Comparison of ENCODE assay signal across 12 cellular contexts in the genomic region with DNA sequence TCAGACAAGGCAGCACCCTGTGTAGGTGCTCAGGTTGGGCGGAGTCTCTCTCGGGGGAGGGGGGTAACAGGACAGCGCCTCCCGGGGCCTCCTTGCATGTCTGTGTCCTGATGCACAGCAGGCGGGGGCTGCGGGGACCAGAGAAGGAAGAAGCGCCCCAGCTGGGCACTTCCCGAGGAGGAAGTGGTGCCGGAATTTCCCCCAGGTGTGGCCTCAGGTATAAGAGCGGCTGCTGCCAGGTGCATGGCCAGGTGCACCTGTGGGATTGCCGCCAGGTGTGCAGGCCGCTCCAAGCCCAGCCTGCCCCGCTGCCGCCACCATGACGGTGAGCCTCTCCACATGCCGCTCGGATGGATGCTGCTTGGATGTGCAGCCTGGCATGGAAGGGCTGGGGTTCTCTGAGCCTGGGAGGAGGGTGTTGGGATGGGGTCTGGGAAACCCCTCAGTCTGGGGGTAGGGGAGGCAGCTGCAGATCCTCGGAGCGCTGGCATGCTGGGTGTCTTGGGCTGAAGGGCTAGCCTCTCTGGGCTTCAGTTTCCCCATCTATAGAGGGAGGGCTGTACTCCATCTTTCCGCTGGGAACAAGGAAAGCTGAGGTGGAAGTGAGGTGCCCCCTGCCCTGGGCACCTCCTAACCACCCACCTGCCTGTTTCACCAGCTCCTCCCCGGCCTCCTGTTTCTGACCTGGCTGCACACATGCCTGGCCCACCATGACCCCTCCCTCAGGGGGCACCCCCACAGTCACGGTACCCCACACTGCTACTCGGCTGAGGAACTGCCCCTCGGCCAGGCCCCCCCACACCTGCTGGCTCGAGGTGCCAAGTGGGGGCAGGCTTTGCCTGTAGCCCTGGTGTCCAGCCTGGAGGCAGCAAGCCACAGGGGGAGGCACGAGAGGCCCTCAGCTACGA. TPM values are rescaled to one million over a fixed set of nuclear protein-coding genes. Genes with fewer than 3 reads are reported as not detected.
A peak's percentile ranks its signal among the peaks of the same experiment; 100 is the strongest.
DNase-seq lines count a peak whose midpoint lies in the region; ATAC-seq and TF ChIP-seq lines count a peak whose summit lies in the region.
"Had no signal": no experiment of that assay in that cellular context is flagged by ENCODE, and none has a peak within 500 bp of the region (broad histone marks: within the 10 kb centered on the region; RNA-seq: fewer than 3 reads in every experiment).

A gene with protein sequence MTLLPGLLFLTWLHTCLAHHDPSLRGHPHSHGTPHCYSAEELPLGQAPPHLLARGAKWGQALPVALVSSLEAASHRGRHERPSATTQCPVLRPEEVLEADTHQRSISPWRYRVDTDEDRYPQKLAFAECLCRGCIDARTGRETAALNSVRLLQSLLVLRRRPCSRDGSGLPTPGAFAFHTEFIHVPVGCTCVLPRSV (plus strand): TSS at position 250 of the 908 bp plus-strand sequence. CDS start 70 bp downstream, at position 320.

- peaks cover 4% of the 10 kb centered on the region for H3K79me1 ChIP-seq in neuronal stem cell (ENCODE audit: low read depth, low read length)

- H3K27ac Mint-ChIP-seq in activated B cell treated with CpG ODN at 0.5 μM for 24 hours = peak within 1 kb of the TSS; percentile 18

- peak within 1 kb of the TSS; percentile 56 for H3K14ac ChIP-seq in neuronal stem cell (ENCODE audit: low read length)

- no peak within 1 kb of the TSS for H4K91ac ChIP-seq in neuronal stem cell (ENCODE audit: low read depth, low read length, poor library complexity)

- intact Hi-C loops in activated B cell treated with CpG ODN at 0.5 μM for 24 hours (cut with micrococcal nuclease) = loop anchor here (10.0 kb wide), 3 partner anchors 146 to 1254 kb away; a partner anchor contains a TSS
- intact Hi-C loops in upper lobe of right lung (cut with DNase I) = no loop called here

- DNase-seq in activated CD4-positive, alpha-beta T cell treated with anti-CD3 and anti-CD28 coated beads for 48 hours = peak; percentile 26
- no peak for DNase-seq in activated CD4-positive, alpha-beta T cell treated with anti-CD3 and anti-CD28 coated beads for 1 hour
- DNase-seq in NCI-H2029 (lab: John Stamatoyannopoulos, UW) (peak; percentile 71), activated B cell treated with CpG ODN at 0.5 μM for 24 hours (peak; percentile 39), neuronal stem cell (ENCODE audit: low spot score) (no peak), upper lobe of right lung (no peak), omental fat pad (ENCODE audit: low spot score) (no peak), hepatocyte (ENCODE audit: low spot score) (no peak)

- H3K27me3 Mint-ChIP-seq in activated B cell treated with CpG ODN at 0.5 μM for 24 hours = no peaks in the 10 kb centered on the region

- WGBS in neuronal stem cell (ENCODE audit: extremely low coverage in 2 of 2, insufficient read length in 2 of 2, insufficient replicate concordance in 1 of 2), 2 donors = no CpG with 5 or more reads among the region's 27 CpGs
- 77% methylated on average over 27 of the region's 27 CpGs for WGBS in hepatocyte (ENCODE audit: low lambda C conversion rate, missing lambda C conversion rate)

- TF ChIP-seq CTCF in activated B cell treated with CpG ODN at 0.5 μM for 24 hours (IDR thresholded peaks at IDR 0.05) = no peak
- TF ChIP-seq CTCF in upper lobe of right lung (IDR thresholded peaks at IDR 0.05) = no peak
- no peak for TF ChIP-seq CTCF in omental fat pad (IDR thresholded peaks at IDR 0.05)
- no peak for TF ChIP-seq CTCF in hepatocyte (IDR thresholded peaks at IDR 0.05; ENCODE audit: poor library complexity)

- H3K4me3 ChIP-seq in neuronal stem cell (ENCODE audit: low read length in 2 of 2) (peak within 1 kb of the TSS in 1 of 2 donors; percentile 23), upper lobe of right lung (no peak within 1 kb of the TSS), hepatocyte (no peak within 1 kb of the TSS)
- H3K4me3 ChIP-seq: vagina had no signal

- peak within 1 kb of the TSS; percentile 93 for H2AK5ac ChIP-seq in neuronal stem cell (ENCODE audit: low read depth, low read length)

- H3K18ac ChIP-seq in neuronal stem cell (ENCODE audit: low read length) = peak within 1 kb of the TSS; percentile 91

- H3K4ac ChIP-seq in neuronal stem cell (ENCODE audit: low read length) = no peak within 1 kb of the TSS

- peaks cover 0 to 10% of the 10 kb centered on the region in 2 donors for H3K4me1 ChIP-seq in neuronal stem cell (ENCODE audit: control insufficient read depth in 2 of 2, insufficient read depth in 1 of 2, low read depth in 1 of 2, low read length in 2 of 2)
- H3K4me1 ChIP-seq in upper lobe of right lung = peaks cover 15% of the 10 kb centered on the region
- H3K4me1 ChIP-seq in hepatocyte (ENCODE audit: insufficient read depth) = peaks cover 9% of the 10 kb centered on the region

- POLR2A ChIA-PET in activated B cell treated with CpG ODN at 0.5 μM for 24 hours (lab: Charles Lee) = interaction anchor here (0.6 to 5.7 kb wide), 7 partner anchors 11 to 831 kb away, joined by 3 to 102 read pairs (median 5); a partner anchor contains a TSS

- ATAC-seq in activated B cell treated with CpG ODN at 0.5 μM for 24 hours (ENCODE audit: low read depth) = no peak
- ATAC-seq in upper lobe of right lung = no peak
- ATAC-seq in omental fat pad (ENCODE audit: low FRiP score) = no peak

- no peaks in the 10 kb centered on the region for H3K9me3 Mint-ChIP-seq in activated B cell treated with CpG ODN at 0.5 μM for 24 hours

- H3K9me2 ChIP-seq in hepatocyte (replicated peaks; ENCODE audit: insufficient read depth) = no peaks in the 10 kb centered on the region

- H3K27ac ChIP-seq in neuronal stem cell (replicated peaks; ENCODE audit: low read length) = no peak within 1 kb of the TSS
- H3K27ac ChIP-seq in upper lobe of right lung = no peak within 1 kb of the TSS
- H3K27ac ChIP-seq in hepatocyte = no peak within 1 kb of the TSS
- H3K27ac ChIP-seq: vagina had no signal

- no peak within 1 kb of the TSS for H4K8ac ChIP-seq in neuronal stem cell (ENCODE audit: low read depth, low read length)

- H3K27me3 ChIP-seq in neuronal stem cell (ENCODE audit: control insufficient read depth in 3 of 3, insufficient read depth in 3 of 3, low read depth in 1 of 3, low read length in 3 of 3) (peaks cover 0 to 50% (median 4%) of the 10 kb centered on the region in 3 experiments), upper lobe of right lung (peaks cover 25% of the 10 kb centered on the region), hepatocyte (peaks cover 9% of the 10 kb centered on the region)

- H4K20me1 ChIP-seq in hepatocyte (ENCODE audit: insufficient read depth, poor library complexity, severe bottlenecking) = no peaks in the 10 kb centered on the region

- peak within 1 kb of the TSS; percentile 24 for H2BK5ac ChIP-seq in neuronal stem cell (ENCODE audit: low read length)

- H3K9ac ChIP-seq in neuronal stem cell (ENCODE audit: low read depth, low read length, poor library complexity) = peak within 1 kb of the TSS; percentile 21

- peaks cover 0 to 1% of the 10 kb centered on the region in 2 donors for H3K9me3 ChIP-seq in neuronal stem cell (replicated peaks in 1 of 2; ENCODE audit: control insufficient read depth in 2 of 2, insufficient read depth in 1 of 2, low read depth in 1 of 2, low read length in 2 of 2)
- no peaks in the 10 kb centered on the region for H3K9me3 ChIP-seq in upper lobe of right lung
- H3K9me3 ChIP-seq in hepatocyte (ENCODE audit: low read depth) = no peaks in the 10 kb centered on the region
- H3K9me3 ChIP-seq: vagina had no signal

- H2AFZ ChIP-seq in neuronal stem cell (ENCODE audit: low read length) (no peak within 1 kb of the TSS), hepatocyte (no peak within 1 kb of the TSS)

- H3K4me3 Mint-ChIP-seq in activated B cell treated with CpG ODN at 0.5 μM for 24 hours = peak within 1 kb of the TSS; percentile 38

- CTCF ChIA-PET in activated B cell treated with CpG ODN at 0.5 μM for 24 hours (lab: Charles Lee) = interaction anchor here (0.8 to 1.9 kb wide), 3 partner anchors 47 to 99 kb away, joined by 3 to 5 read pairs (median 4); no protein-coding TSS in a partner anchor

- peak within 1 kb of the TSS; percentile 100 for H3K23ac ChIP-seq in neuronal stem cell (ENCODE audit: low read depth, low read length, poor library complexity)

- H3K4me1 Mint-ChIP-seq in activated B cell treated with CpG ODN at 0.5 μM for 24 hours = peaks cover 74% of the 10 kb centered on the region

- peaks cover 11% of the 10 kb centered on the region for H3K36me3 Mint-ChIP-seq in activated B cell treated with CpG ODN at 0.5 μM for 24 hours (ENCODE audit: low read depth)

- H3K79me2 ChIP-seq in hepatocyte = no peaks in the 10 kb centered on the region

- H3K4me2 ChIP-seq in neuronal stem cell (ENCODE audit: insufficient read depth, low read length, poor library complexity, severe bottlenecking) = no peak within 1 kb of the TSS
- no peak within 1 kb of the TSS for H3K4me2 ChIP-seq in hepatocyte

- no peak within 1 kb of the TSS for H2BK120ac ChIP-seq in neuronal stem cell (ENCODE audit: low read depth, low read length)

- peak within 1 kb of the TSS; percentile 67 for H2BK15ac ChIP-seq in neuronal stem cell (ENCODE audit: low read length)

- H3K36me3 ChIP-seq in neuronal stem cell (replicated peaks in 1 of 2; ENCODE audit: control insufficient read depth in 2 of 2, insufficient read depth in 2 of 2, low read length in 2 of 2) (peaks cover 0 to 6% of the 10 kb centered on the region in 2 donors), upper lobe of right lung (no peaks in the 10 kb centered on the region), hepatocyte (replicated peaks; ENCODE audit: insufficient read depth, low read depth) (no peaks in the 10 kb centered on the region)
- H3K36me3 ChIP-seq: vagina had no signal

- H2BK12ac ChIP-seq in neuronal stem cell (ENCODE audit: low read length) = peak within 1 kb of the TSS; percentile 88

RNA-seq across cellular contexts. Expression of the gene that starts here (rescaled TPM):
- total RNA-seq in activated B cell treated with CpG ODN at 0.5 μM for 24 hours (0.34 and 0.69 TPM in 2 replicates), upper lobe of right lung (not detected), omental fat pad (not detected), hepatocyte (0.40 TPM in 1 of 2 replicates, not detected in the other)
- 0.06 TPM for polyA plus RNA-seq in neuronal stem cell (2013, experiment 1 of 2)
- 0.08 TPM for polyA plus RNA-seq in neuronal stem cell (2013, experiment 2 of 2)
- polyA plus RNA-seq in hepatocyte = 0.57 and 0.79 TPM in 2 replicates
- total RNA-seq: esophagus mucosa, posterior vena cava, vagina had no signal
- polyA plus RNA-seq: AG04450 had no signal

Comparison
In these comparisons a context has a peak if more than half of its experiments do, and no peak if none do; other contexts are left out.
1. DNase-seq: peak in activated CD4-positive, alpha-beta T cell treated with anti-CD3 and anti-CD28 coated beads for 48 hours (single experiment) and NCI-H2029 (single experiment); none in activated CD4-positive, alpha-beta T cell treated with anti-CD3 and anti-CD28 coated beads for 1 hour (single experiment), neuronal stem cell (single experiment), upper lobe of right lung (single experiment), omental fat pad (single experiment) and hepatocyte (single experiment).
2. Peak in DNase-seq in activated B cell treated with CpG ODN at 0.5 μM for 24 hours; RNA of the gene not detected or under 1 TPM.